11 cellular contexts compared by ENCODE assay signal in genomic region chr12:66662729-66663128, GRCh38. TPM values are rescaled to one million over a fixed set of nuclear protein-coding genes. Genes with fewer than 3 reads are reported as not detected.
A peak's percentile ranks its signal among the peaks of the same experiment; 100 is the strongest.
DNase-seq lines count a peak whose midpoint lies in the region; ATAC-seq and TF ChIP-seq lines count a peak whose summit lies in the region.
"Had no signal": no experiment of that assay in that cellular context is flagged by ENCODE, and none has a peak within 500 bp of the region (broad histone marks: within the 10 kb centered on the region; RNA-seq: fewer than 3 reads in every experiment).

No MANE protein-coding gene starts in this region.

- no peaks in the 10 kb centered on the region for H3K9me3 ChIP-seq in BE2C
- H3K9me3 ChIP-seq: SJCRH30 had no signal

- H3K4me3 ChIP-seq in astrocyte of the spinal cord (ENCODE audit: low read depth, low read length) (no peak overlapping the region), BE2C (ENCODE audit: low read depth, low read length) (no peak overlapping the region)
- H3K4me3 ChIP-seq: SJCRH30 had no signal

- in situ Hi-C loops in astrocyte of the spinal cord (cut with HindIII; ENCODE audit: low sequenced_read_pairs): no loop called here

- H3K27me3 ChIP-seq in BE2C: no peaks in the 10 kb centered on the region
- H3K27me3 ChIP-seq: SJCRH30 had no signal

- ATAC-seq in GM19452 (IDR thresholded peaks at IDR 0.05; ENCODE audit: unreplicated experiment): no peak
- ATAC-seq: activated CD4-positive, alpha-beta T cell treated with anti-CD3 and anti-CD28 coated beads for 36 hours had no signal

- peak; percentile 10 for DNase-seq in EH (ENCODE audit: low read depth)
- peak; percentile 30 for DNase-seq in NCI-H2029 (lab: John Stamatoyannopoulos, UW)
- peak; percentile 68 for DNase-seq in astrocyte of the spinal cord (ENCODE audit: low read depth, low spot score)
- DNase-seq in lung microvascular endothelial cell (ENCODE audit: low read depth in 2 of 2): peak; percentile 73 to 83
- no peak for DNase-seq in NCI-H1417 treated with DMSO at 0.1 percent for 48 hours (lab: John Stamatoyannopoulos, UW)
- DNase-seq in NCI-H2227 treated with DMSO at 0.1 percent for 48 hours (lab: John Stamatoyannopoulos, UW): no peak
- no peak for DNase-seq in BE2C
- DNase-seq: activated CD4-positive, alpha-beta T cell treated with anti-CD3 and anti-CD28 coated beads for 36 hours; GOT3; SJCRH30 had no signal

- no peak for TF ChIP-seq CTCF in astrocyte of the spinal cord (IDR thresholded peaks at IDR 0.05; ENCODE audit: low read depth, low read length)
- TF ChIP-seq CTCF in BE2C (IDR thresholded peaks at IDR 0.05; ENCODE audit: low read depth, low read length): no peak

- no peaks in the 10 kb centered on the region for H3K4me1 ChIP-seq in BE2C

- no peaks in the 10 kb centered on the region for H3K36me3 ChIP-seq in BE2C
- H3K36me3 ChIP-seq: SJCRH30 had no signal

RNA-seq across cellular contexts. Expression of gene GRIP1, which starts 16.1 kb away (rescaled TPM):
- 0.20 TPM in 1 of 2 replicates, not detected in the other for total RNA-seq in lung microvascular endothelial cell
- polyA plus RNA-seq in BE2C (2012; ENCODE audit: insufficient read depth, insufficient read length, low read depth): 0.71 TPM

Comparison
In these comparisons a context has a peak if more than half of its experiments do, and no peak if none do; other contexts are left out.
1. DNase-seq: peak in EH (single experiment), NCI-H2029 (single experiment), astrocyte of the spinal cord (single experiment) and lung microvascular endothelial cell (2 of 2); none in NCI-H1417 treated with DMSO at 0.1 percent for 48 hours (single experiment), NCI-H2227 treated with DMSO at 0.1 percent for 48 hours (single experiment) and BE2C (single experiment).